Comparison of ENCODE assay signal across 1 cellular context in genomic region chr9:32136700-32137339, GRCh38.
A peak's percentile ranks its signal among the peaks of the same experiment; 100 is the strongest.
TF ChIP-seq lines count a peak whose summit lies in the region.

No MANE protein-coding gene starts in this region.

TF ChIP-seq in HepG2, 621 proteins besides CTCF, POLR2A, EP300 and RAD21 (continued from another document and continues in another):
- TF ChIP-seq HOXA5 (CRISPR knock-in tag; IDR thresholded peaks at IDR 0.05) (no peak; the same call in 1 of the 2 replicates), CBX5 (CRISPR knock-in tag; IDR thresholded peaks at IDR 0.05; ENCODE audit: borderline replicate concordance) (peak; percentile 95; the same call in 1 of the 2 replicates), KAT7 (CRISPR knock-in tag; IDR thresholded peaks at IDR 0.05; ENCODE audit: borderline replicate concordance) (no peak), TBL1XR1 (IDR thresholded peaks at IDR 0.05; ENCODE audit: borderline replicate concordance, low read length, partially characterized antibody) (peak; percentile 83), POLR2G (IDR thresholded peaks at IDR 0.05; ENCODE audit: low read depth, low read length) (no peak), TRAFD1 (CRISPR knock-in tag; IDR thresholded peaks at IDR 0.05; ENCODE audit: borderline replicate concordance) (no peak), NR2C2 (CRISPR knock-in tag; IDR thresholded peaks at IDR 0.05; ENCODE audit: borderline replicate concordance) (0 out of 2 replicates have a peak, but pooled peaks have one; percentile 24), ZNF337 (CRISPR knock-in tag; IDR thresholded peaks at IDR 0.05; ENCODE audit: borderline replicate concordance, low read depth) (no peak), ZEB1 (IDR thresholded peaks at IDR 0.05; ENCODE audit: insufficient replicate concordance, low read depth) (no peak), FOXK1 (CRISPR knock-in tag; IDR thresholded peaks at IDR 0.05; ENCODE audit: borderline replicate concordance, low read depth) (peak; percentile 62), ZNF430 (CRISPR knock-in tag; IDR thresholded peaks at IDR 0.05) (no peak), ZNF703 (CRISPR knock-in tag; IDR thresholded peaks at IDR 0.05; ENCODE audit: borderline replicate concordance) (no peak), ZNF326 (CRISPR knock-in tag; IDR thresholded peaks at IDR 0.05; ENCODE audit: borderline replicate concordance) (no peak), KAT8 (CRISPR knock-in tag; IDR thresholded peaks at IDR 0.05) (peak; percentile 81), KLF6 (CRISPR knock-in tag; IDR thresholded peaks at IDR 0.05) (0 out of 2 replicates have a peak, but pooled peaks have one; percentile 21), PAF1 (CRISPR knock-in tag; IDR thresholded peaks at IDR 0.05) (no peak), TARDBP (CRISPR knock-in tag; IDR thresholded peaks at IDR 0.05) (peak; percentile 87), ARID3A (IDR thresholded peaks at IDR 0.05; ENCODE audit: low read depth, low read length) (peak; percentile 90), ARNTL (CRISPR knock-in tag; IDR thresholded peaks at IDR 0.05) (peak; percentile 34; the same call in 1 of the 2 replicates), MLLT10 (CRISPR knock-in tag; IDR thresholded peaks at IDR 0.05) (no peak), PRDM10 (CRISPR knock-in tag; IDR thresholded peaks at IDR 0.05; ENCODE audit: low read depth) (peak; percentile 58; the same call in 1 of the 2 replicates), MXD1 (CRISPR knock-in tag; IDR thresholded peaks at IDR 0.05) (no peak), TCF7 (IDR thresholded peaks at IDR 0.05; ENCODE audit: low read depth) (peak; percentile 95), ZBTB42 (CRISPR knock-in tag; IDR thresholded peaks at IDR 0.05) (no peak), HNF4G (IDR thresholded peaks at IDR 0.05; ENCODE audit: borderline replicate concordance, low read depth, low read length) (no peak), HNF4G (CRISPR knock-in tag; IDR thresholded peaks at IDR 0.05; ENCODE audit: borderline replicate concordance, low read depth) (peak; percentile 58; the same call in 1 of the 2 replicates), HHEX (CRISPR knock-in tag; IDR thresholded peaks at IDR 0.05) (peak; percentile 74; the same call in 1 of the 2 replicates)
- TF ChIP-seq, protein P1, sequence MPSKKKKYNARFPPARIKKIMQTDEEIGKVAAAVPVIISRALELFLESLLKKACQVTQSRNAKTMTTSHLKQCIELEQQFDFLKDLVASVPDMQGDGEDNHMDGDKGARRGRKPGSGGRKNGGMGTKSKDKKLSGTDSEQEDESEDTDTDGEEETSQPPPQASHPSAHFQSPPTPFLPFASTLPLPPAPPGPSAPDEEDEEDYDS (CRISPR knock-in tag; IDR thresholded peaks at IDR 0.05) = no peak
- TF ChIP-seq, protein P2, sequence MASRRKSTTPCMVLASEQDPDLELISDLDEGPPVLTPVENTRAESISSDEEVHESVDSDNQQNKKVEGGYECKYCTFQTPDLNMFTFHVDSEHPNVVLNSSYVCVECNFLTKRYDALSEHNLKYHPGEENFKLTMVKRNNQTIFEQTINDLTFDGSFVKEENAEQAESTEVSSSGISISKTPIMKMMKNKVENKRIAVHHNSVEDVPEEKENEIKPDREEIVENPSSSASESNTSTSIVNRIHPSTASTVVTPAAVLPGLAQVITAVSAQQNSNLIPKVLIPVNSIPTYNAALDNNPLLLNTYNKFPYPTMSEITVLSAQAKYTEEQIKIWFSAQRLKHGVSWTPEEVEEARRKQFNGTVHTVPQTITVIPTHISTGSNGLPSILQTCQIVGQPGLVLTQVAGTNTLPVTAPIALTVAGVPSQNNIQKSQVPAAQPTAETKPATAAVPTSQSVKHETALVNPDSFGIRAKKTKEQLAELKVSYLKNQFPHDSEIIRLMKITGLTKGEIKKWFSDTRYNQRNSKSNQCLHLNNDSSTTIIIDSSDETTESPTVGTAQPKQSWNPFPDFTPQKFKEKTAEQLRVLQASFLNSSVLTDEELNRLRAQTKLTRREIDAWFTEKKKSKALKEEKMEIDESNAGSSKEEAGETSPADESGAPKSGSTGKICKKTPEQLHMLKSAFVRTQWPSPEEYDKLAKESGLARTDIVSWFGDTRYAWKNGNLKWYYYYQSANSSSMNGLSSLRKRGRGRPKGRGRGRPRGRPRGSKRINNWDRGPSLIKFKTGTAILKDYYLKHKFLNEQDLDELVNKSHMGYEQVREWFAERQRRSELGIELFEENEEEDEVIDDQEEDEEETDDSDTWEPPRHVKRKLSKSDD (CRISPR knock-in tag; IDR thresholded peaks at IDR 0.05; ENCODE audit: low read depth) = no peak
- TF ChIP-seq, protein P3, sequence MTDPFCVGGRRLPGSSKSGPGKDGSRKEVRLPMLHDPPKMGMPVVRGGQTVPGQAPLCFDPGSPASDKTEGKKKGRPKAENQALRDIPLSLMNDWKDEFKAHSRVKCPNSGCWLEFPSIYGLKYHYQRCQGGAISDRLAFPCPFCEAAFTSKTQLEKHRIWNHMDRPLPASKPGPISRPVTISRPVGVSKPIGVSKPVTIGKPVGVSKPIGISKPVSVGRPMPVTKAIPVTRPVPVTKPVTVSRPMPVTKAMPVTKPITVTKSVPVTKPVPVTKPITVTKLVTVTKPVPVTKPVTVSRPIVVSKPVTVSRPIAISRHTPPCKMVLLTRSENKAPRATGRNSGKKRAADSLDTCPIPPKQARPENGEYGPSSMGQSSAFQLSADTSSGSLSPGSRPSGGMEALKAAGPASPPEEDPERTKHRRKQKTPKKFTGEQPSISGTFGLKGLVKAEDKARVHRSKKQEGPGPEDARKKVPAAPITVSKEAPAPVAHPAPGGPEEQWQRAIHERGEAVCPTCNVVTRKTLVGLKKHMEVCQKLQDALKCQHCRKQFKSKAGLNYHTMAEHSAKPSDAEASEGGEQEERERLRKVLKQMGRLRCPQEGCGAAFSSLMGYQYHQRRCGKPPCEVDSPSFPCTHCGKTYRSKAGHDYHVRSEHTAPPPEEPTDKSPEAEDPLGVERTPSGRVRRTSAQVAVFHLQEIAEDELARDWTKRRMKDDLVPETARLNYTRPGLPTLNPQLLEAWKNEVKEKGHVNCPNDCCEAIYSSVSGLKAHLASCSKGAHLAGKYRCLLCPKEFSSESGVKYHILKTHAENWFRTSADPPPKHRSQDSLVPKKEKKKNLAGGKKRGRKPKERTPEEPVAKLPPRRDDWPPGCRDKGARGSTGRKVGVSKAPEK (CRISPR knock-in tag; IDR thresholded peaks at IDR 0.05; ENCODE audit: borderline replicate concordance) = no peak
- TF ChIP-seq, protein P4, sequence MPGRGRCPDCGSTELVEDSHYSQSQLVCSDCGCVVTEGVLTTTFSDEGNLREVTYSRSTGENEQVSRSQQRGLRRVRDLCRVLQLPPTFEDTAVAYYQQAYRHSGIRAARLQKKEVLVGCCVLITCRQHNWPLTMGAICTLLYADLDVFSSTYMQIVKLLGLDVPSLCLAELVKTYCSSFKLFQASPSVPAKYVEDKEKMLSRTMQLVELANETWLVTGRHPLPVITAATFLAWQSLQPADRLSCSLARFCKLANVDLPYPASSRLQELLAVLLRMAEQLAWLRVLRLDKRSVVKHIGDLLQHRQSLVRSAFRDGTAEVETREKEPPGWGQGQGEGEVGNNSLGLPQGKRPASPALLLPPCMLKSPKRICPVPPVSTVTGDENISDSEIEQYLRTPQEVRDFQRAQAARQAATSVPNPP (CRISPR knock-in tag; IDR thresholded peaks at IDR 0.05) = 0 out of 2 replicates have a peak, but pooled peaks have one; percentile 62
- TF ChIP-seq, protein P5, sequence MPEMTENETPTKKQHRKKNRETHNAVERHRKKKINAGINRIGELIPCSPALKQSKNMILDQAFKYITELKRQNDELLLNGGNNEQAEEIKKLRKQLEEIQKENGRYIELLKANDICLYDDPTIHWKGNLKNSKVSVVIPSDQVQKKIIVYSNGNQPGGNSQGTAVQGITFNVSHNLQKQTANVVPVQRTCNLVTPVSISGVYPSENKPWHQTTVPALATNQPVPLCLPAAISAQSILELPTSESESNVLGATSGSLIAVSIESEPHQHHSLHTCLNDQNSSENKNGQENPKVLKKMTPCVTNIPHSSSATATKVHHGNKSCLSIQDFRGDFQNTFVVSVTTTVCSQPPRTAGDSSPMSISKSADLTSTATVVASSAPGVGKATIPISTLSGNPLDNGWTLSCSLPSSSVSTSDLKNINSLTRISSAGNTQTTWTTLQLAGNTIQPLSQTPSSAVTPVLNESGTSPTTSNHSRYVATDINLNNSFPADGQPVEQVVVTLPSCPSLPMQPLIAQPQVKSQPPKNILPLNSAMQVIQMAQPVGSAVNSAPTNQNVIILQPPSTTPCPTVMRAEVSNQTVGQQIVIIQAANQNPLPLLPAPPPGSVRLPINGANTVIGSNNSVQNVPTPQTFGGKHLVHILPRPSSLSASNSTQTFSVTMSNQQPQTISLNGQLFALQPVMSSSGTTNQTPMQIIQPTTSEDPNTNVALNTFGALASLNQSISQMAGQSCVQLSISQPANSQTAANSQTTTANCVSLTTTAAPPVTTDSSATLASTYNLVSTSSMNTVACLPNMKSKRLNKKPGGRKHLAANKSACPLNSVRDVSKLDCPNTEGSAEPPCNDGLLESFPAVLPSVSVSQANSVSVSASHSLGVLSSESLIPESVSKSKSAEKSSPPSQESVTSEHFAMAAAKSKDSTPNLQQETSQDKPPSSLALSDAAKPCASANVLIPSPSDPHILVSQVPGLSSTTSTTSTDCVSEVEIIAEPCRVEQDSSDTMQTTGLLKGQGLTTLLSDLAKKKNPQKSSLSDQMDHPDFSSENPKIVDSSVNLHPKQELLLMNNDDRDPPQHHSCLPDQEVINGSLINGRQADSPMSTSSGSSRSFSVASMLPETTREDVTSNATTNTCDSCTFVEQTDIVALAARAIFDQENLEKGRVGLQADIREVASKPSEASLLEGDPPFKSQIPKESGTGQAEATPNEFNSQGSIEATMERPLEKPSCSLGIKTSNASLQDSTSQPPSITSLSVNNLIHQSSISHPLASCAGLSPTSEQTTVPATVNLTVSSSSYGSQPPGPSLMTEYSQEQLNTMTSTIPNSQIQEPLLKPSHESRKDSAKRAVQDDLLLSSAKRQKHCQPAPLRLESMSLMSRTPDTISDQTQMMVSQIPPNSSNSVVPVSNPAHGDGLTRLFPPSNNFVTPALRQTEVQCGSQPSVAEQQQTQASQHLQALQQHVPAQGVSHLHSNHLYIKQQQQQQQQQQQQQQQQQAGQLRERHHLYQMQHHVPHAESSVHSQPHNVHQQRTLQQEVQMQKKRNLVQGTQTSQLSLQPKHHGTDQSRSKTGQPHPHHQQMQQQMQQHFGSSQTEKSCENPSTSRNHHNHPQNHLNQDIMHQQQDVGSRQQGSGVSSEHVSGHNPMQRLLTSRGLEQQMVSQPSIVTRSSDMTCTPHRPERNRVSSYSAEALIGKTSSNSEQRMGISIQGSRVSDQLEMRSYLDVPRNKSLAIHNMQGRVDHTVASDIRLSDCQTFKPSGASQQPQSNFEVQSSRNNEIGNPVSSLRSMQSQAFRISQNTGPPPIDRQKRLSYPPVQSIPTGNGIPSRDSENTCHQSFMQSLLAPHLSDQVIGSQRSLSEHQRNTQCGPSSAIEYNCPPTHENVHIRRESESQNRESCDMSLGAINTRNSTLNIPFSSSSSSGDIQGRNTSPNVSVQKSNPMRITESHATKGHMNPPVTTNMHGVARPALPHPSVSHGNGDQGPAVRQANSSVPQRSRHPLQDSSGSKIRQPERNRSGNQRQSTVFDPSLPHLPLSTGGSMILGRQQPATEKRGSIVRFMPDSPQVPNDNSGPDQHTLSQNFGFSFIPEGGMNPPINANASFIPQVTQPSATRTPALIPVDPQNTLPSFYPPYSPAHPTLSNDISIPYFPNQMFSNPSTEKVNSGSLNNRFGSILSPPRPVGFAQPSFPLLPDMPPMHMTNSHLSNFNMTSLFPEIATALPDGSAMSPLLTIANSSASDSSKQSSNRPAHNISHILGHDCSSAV (CRISPR knock-in tag; IDR thresholded peaks at IDR 0.05; ENCODE audit: borderline replicate concordance) = no peak
